ENCODE assay signal across 1 cellular context in genomic region chr6:57316581-57317059, GRCh38.
TF ChIP-seq lines count a peak whose summit lies in the region.

No MANE protein-coding gene starts in this region.

TF ChIP-seq in HepG2, 621 proteins besides CTCF, POLR2A, EP300 and RAD21 (continued from another document and continues in another):
- TF ChIP-seq MLX (CRISPR knock-in tag; IDR thresholded peaks at IDR 0.05) (0 out of 2 replicates have a peak, but pooled peaks have one; percentile 21), TFDP2 (CRISPR knock-in tag; IDR thresholded peaks at IDR 0.05) (peak; percentile 85), MIER3 (CRISPR knock-in tag; IDR thresholded peaks at IDR 0.05; ENCODE audit: borderline replicate concordance) (peak; percentile 48; the same call in 1 of the 2 replicates), NFATC3 (CRISPR knock-in tag; IDR thresholded peaks at IDR 0.05) (no peak), SRSF4 (IDR thresholded peaks at IDR 0.05; ENCODE audit: low read depth, low read length, poor library complexity, severe bottlenecking) (no peak), ZNF646 (CRISPR knock-in tag; IDR thresholded peaks at IDR 0.05) (no peak), ZNF639 (CRISPR knock-in tag; conservative IDR thresholded peaks at IDR 0.05) (0 out of 2 replicates have a peak, but pooled peaks have one; percentile 29), FOXP4 (CRISPR knock-in tag; IDR thresholded peaks at IDR 0.05) (no peak), CBX5 (CRISPR knock-in tag; IDR thresholded peaks at IDR 0.05; ENCODE audit: borderline replicate concordance) (peak; percentile 42; the same call in 1 of the 2 replicates), ZNF331 (CRISPR knock-in tag; IDR thresholded peaks at IDR 0.05) (peak; percentile 55; the same call in 1 of the 2 replicates), MIXL1 (CRISPR knock-in tag; IDR thresholded peaks at IDR 0.05) (peak; percentile 89), RFXAP (CRISPR knock-in tag; IDR thresholded peaks at IDR 0.05; ENCODE audit: borderline replicate concordance) (no peak), DR1 (CRISPR knock-in tag; IDR thresholded peaks at IDR 0.05) (no peak), ZNF510 (CRISPR knock-in tag; IDR thresholded peaks at IDR 0.05; ENCODE audit: low read depth) (0 out of 2 replicates have a peak, but pooled peaks have one; percentile 39), ZSCAN5A (CRISPR knock-in tag; IDR thresholded peaks at IDR 0.05; ENCODE audit: borderline replicate concordance) (peak; percentile 72; the same call in 1 of the 2 replicates), TOPORS (CRISPR knock-in tag; IDR thresholded peaks at IDR 0.05) (no peak), FIP1L1 (IDR thresholded peaks at IDR 0.05; ENCODE audit: borderline replicate concordance, insufficient read depth, low read depth, low read length) (no peak), ZNF772 (CRISPR knock-in tag; IDR thresholded peaks at IDR 0.05) (peak; percentile 50; the same call in 1 of the 2 replicates), HMGXB4 (CRISPR knock-in tag; IDR thresholded peaks at IDR 0.05; ENCODE audit: borderline replicate concordance in 1 of 2, low read depth in 1 of 2) (peak; percentile 78 to 86; a peak in 3 of 4 replicates), SMYD3 (CRISPR knock-in tag; IDR thresholded peaks at IDR 0.05) (peak; percentile 60; the same call in 1 of the 2 replicates), MEIS1 (CRISPR knock-in tag; IDR thresholded peaks at IDR 0.05; ENCODE audit: borderline replicate concordance) (0 out of 2 replicates have a peak, but pooled peaks have one; percentile 9), ZNF468 (CRISPR knock-in tag; IDR thresholded peaks at IDR 0.05) (no peak), ZMAT3 (CRISPR knock-in tag; conservative IDR thresholded peaks at IDR 0.05) (peak; percentile 59; the same call in 1 of the 2 replicates), TERF1 (CRISPR knock-in tag; IDR thresholded peaks at IDR 0.05) (no peak), ZNF552 (CRISPR knock-in tag; IDR thresholded peaks at IDR 0.05; ENCODE audit: borderline replicate concordance) (no peak), ZNF549 (CRISPR knock-in tag; IDR thresholded peaks at IDR 0.05) (no peak), FOSL2 (CRISPR knock-in tag; IDR thresholded peaks at IDR 0.05) (peak; percentile 27; the same call in 1 of the 2 replicates), ZHX1 (CRISPR knock-in tag; IDR thresholded peaks at IDR 0.05; ENCODE audit: low read depth) (peak; percentile 19; the same call in 1 of the 2 replicates), IRX3 (CRISPR knock-in tag; IDR thresholded peaks at IDR 0.05; ENCODE audit: borderline replicate concordance, low read depth) (0 out of 2 replicates have a peak, but pooled peaks have one; percentile 19), STAT6 (CRISPR knock-in tag; IDR thresholded peaks at IDR 0.05; ENCODE audit: borderline replicate concordance) (0 out of 2 replicates have a peak, but pooled peaks have one; percentile 16)
